Comparison of ENCODE assay signal across 8 cellular contexts in the genomic region with DNA sequence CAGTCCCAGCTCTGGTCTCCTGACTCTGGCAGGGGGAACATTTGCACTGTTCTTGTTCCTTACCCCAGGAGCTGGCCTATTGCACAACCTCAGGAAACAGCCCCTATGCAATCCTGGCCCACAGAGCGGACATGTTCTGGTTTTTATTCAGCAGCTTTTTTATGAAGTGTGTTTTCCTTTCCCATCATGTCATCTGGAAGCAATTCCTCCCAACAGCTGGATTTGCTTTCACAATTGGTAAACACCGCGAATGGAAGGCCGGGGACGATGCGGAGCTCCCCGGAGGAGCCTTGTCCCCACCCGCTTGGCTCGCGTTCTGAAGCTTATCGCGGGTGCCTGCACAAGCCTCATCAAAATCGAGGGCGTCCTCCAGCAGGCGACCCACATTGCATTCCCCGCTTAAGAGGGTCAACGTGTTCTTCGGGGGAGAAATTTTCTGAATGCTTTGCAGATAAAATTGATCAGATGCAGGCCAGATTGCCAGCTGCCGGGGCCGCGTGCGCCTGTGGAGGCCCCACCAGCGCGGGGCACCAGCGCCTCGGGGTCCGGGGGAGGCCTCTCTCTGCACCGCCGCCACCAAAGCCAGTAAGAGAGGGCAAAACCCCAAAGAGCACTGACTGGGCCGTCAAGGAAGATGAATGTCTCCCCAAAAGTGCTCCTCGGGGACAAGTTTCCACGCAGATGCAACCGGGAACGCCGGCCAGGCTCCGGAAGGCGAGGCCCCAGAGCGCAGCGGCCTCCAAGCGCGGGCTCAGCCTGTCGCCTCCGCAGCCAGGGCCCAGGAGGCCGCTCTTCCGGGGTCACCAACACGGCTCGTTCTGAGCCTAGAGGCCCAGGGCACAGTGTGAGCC.
DNase-seq lines count a peak whose midpoint lies in the region; ATAC-seq and TF ChIP-seq lines count a peak whose summit lies in the region.

No MANE protein-coding gene starts in this region.

- TF ChIP-seq CTCF in HFF-Myc (IDR thresholded peaks at IDR 0.05; ENCODE audit: low read depth, low read length, missing control alignments) = no peak
- no peak for TF ChIP-seq CTCF in GM10266 (IDR thresholded peaks at IDR 0.05; ENCODE audit: control insufficient read depth, insufficient read depth, low read depth, missing control alignments)

- H3K9me3 ChIP-seq in skeletal muscle tissue (ENCODE audit: control insufficient read depth in 3 of 3, low read length in 3 of 3) = no peaks in the 10 kb centered on the region

- ATAC-seq in GM18498 (IDR thresholded peaks at IDR 0.05; ENCODE audit: unreplicated experiment) (no peak), HG03469 (IDR thresholded peaks at IDR 0.05; ENCODE audit: unreplicated experiment) (no peak)

- no peaks in the 10 kb centered on the region for H3K27me3 ChIP-seq in skeletal muscle tissue (ENCODE audit: control insufficient read depth in 3 of 3, insufficient read depth in 3 of 3, low read length in 3 of 3)

- peak overlapping the region; percentile 90 for H3K27ac ChIP-seq in skeletal muscle tissue (ENCODE audit: low read depth, low read length)

- H3K4me3 ChIP-seq in HFF-Myc (replicated peaks; ENCODE audit: low read depth, low read length) = 0 out of 2 replicates have a peak overlapping the region, but pooled peaks have one; percentile 0
- peak overlapping the region in 2 of 3 donors; percentile 19 to 25 for H3K4me3 ChIP-seq in skeletal muscle tissue (ENCODE audit: low read length in 3 of 3)

- no peaks in the 10 kb centered on the region for H3K36me3 ChIP-seq in skeletal muscle tissue (ENCODE audit: control insufficient read depth in 3 of 3, insufficient read depth in 3 of 3, low read length in 3 of 3)

- DNase-seq in HFF-Myc (ENCODE audit: extremely low read depth, low read depth) (peak; percentile 90), amniotic epithelial cell (ENCODE audit: low read depth) (peak; percentile 94), hepatic stellate cell (ENCODE audit: low spot score) (peak; percentile 49), GM10266 (ENCODE audit: extremely low spot score) (no peak), RPMI8226 (no peak)

- peaks cover 34 to 39% (median 36%) of the 10 kb centered on the region in 3 donors for H3K4me1 ChIP-seq in skeletal muscle tissue (ENCODE audit: control insufficient read depth in 3 of 3, insufficient read depth in 3 of 3, low read length in 3 of 3)

- H3K9ac ChIP-seq in skeletal muscle tissue (ENCODE audit: low read depth in 1 of 3, low read length in 3 of 3) = peak overlapping the region in 2 of 3 donors; percentile 25 to 34

Comparison
In these comparisons a context has a peak if more than half of its experiments do, and no peak if none do; other contexts are left out.
1. DNase-seq: peak in HFF-Myc (single experiment), amniotic epithelial cell (single experiment) and hepatic stellate cell (single experiment); none in GM10266 (single experiment) and RPMI8226 (single experiment).